ENCODE assay signal across 3 cellular contexts in genomic region chr2:136010126-136010525, GRCh38.
TF ChIP-seq lines count a peak whose summit lies in the region.

No MANE protein-coding gene starts in this region.

TF ChIP-seq in SK-N-SH, 30 proteins besides CTCF, POLR2A, EP300 and RAD21:
- TF ChIP-seq TCF12 (IDR thresholded peaks at IDR 0.05), result peak; percentile 35; the same call in 1 of the 2 replicates
- no peak for TF ChIP-seq PBX3 (IDR thresholded peaks at IDR 0.05)

TF ChIP-seq in SK-N-SH treated with all-trans-retinoic acid at 6 μM for 48 hours, 23 proteins besides CTCF, POLR2A, EP300 and RAD21:
- no peak for TF ChIP-seq ISL1 (CRISPR knock-in tag; IDR thresholded peaks at IDR 0.05)
- TF ChIP-seq ZNF565 (CRISPR knock-in tag; conservative IDR thresholded peaks at IDR 0.05; ENCODE audit: low read depth), result no peak
- TF ChIP-seq ZNF70 (CRISPR knock-in tag; IDR thresholded peaks at IDR 0.05), result no peak
- TF ChIP-seq ZFP3 (CRISPR knock-in tag; IDR thresholded peaks at IDR 0.05), result no peak
- TF ChIP-seq CSDC2 (CRISPR knock-in tag; IDR thresholded peaks at IDR 0.05), result no peak
- TF ChIP-seq TSHZ2 (CRISPR knock-in tag; IDR thresholded peaks at IDR 0.05), result no peak
- no peak for TF ChIP-seq ZFP30 (CRISPR knock-in tag; IDR thresholded peaks at IDR 0.05)
- no peak for TF ChIP-seq RARB (CRISPR knock-in tag; IDR thresholded peaks at IDR 0.05)
- no peak for TF ChIP-seq ZNF8 (CRISPR knock-in tag; IDR thresholded peaks at IDR 0.05)
- no peak for TF ChIP-seq TOX (CRISPR knock-in tag; IDR thresholded peaks at IDR 0.05; ENCODE audit: borderline replicate concordance)
- TF ChIP-seq SNAI2 (CRISPR knock-in tag; IDR thresholded peaks at IDR 0.05), result no peak
- TF ChIP-seq ESRRG (CRISPR knock-in tag; IDR thresholded peaks at IDR 0.05), result no peak
- TF ChIP-seq CREB5 (CRISPR knock-in tag; IDR thresholded peaks at IDR 0.05; ENCODE audit: low read depth), result no peak
- no peak for TF ChIP-seq OSR1 (CRISPR knock-in tag; IDR thresholded peaks at IDR 0.05)
- TF ChIP-seq PATZ1 (CRISPR knock-in tag; IDR thresholded peaks at IDR 0.05; ENCODE audit: borderline replicate concordance), result no peak
- no peak for TF ChIP-seq POU6F1 (CRISPR knock-in tag; IDR thresholded peaks at IDR 0.05; ENCODE audit: borderline replicate concordance, low read depth)

TF ChIP-seq in HepG2, 621 proteins besides CTCF, POLR2A, EP300 and RAD21:
- TF ChIP-seq IRF1 (CRISPR knock-in tag; IDR thresholded peaks at IDR 0.05; ENCODE audit: low read depth) (no peak), NKX3-1 (CRISPR knock-in tag; IDR thresholded peaks at IDR 0.05) (no peak), CCAR2 (optimal IDR thresholded peaks at IDR 0.05; ENCODE audit: low read depth, low read length) (no peak), ZNF501 (CRISPR knock-in tag; IDR thresholded peaks at IDR 0.05) (no peak), POGK (CRISPR knock-in tag; conservative IDR thresholded peaks at IDR 0.05) (no peak), ZFP82 (CRISPR knock-in tag; IDR thresholded peaks at IDR 0.05; ENCODE audit: borderline replicate concordance) (no peak), ZNF883 (CRISPR knock-in tag; IDR thresholded peaks at IDR 0.05; ENCODE audit: not compliant biosample characterization) (no peak), RFXAP (CRISPR knock-in tag; IDR thresholded peaks at IDR 0.05; ENCODE audit: borderline replicate concordance) (no peak), FOXK1 (CRISPR knock-in tag; IDR thresholded peaks at IDR 0.05; ENCODE audit: borderline replicate concordance, low read depth) (no peak), ZNF816 (CRISPR knock-in tag; IDR thresholded peaks at IDR 0.05; ENCODE audit: borderline replicate concordance) (no peak), TRAFD1 (CRISPR knock-in tag; IDR thresholded peaks at IDR 0.05; ENCODE audit: borderline replicate concordance) (no peak), ZNF260 (CRISPR knock-in tag; IDR thresholded peaks at IDR 0.05; ENCODE audit: borderline replicate concordance, low read depth) (no peak), RERE (CRISPR knock-in tag; IDR thresholded peaks at IDR 0.05; ENCODE audit: low read depth) (no peak), ZNF274 (CRISPR knock-in tag; IDR thresholded peaks at IDR 0.05) (no peak), ZFP37 (CRISPR knock-in tag; IDR thresholded peaks at IDR 0.05; ENCODE audit: borderline replicate concordance) (no peak), PHB2 (IDR thresholded peaks at IDR 0.05; ENCODE audit: partially characterized antibody) (no peak), DPF2 (CRISPR knock-in tag; IDR thresholded peaks at IDR 0.05; ENCODE audit: borderline replicate concordance, low read depth) (no peak)
